In the genomic region with DNA sequence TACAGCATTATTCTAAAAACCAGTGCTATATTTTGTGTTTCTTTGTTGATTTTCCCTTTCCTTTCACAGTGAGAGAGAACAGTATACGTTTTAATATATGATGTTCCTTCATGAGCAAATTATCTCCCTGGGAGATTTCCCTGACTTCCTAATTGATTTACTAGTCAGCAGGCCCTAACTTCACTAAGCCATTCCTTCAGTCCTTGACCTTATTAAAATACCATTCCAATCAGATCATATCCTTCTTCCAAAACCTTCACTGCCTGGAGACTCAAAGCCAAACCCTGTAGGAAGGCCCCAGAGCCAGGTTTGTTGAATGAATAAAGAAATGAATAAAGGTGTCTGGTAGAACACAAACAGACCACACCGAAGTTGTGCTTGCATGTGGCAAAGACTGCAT, we compare ENCODE assay signal across 2 cellular contexts.
TF ChIP-seq lines count a peak whose summit lies in the region.

No MANE protein-coding gene starts in this region.

TF ChIP-seq in SK-N-SH treated with all-trans-retinoic acid at 6 μM for 48 hours, 23 proteins besides CTCF, POLR2A, EP300 and RAD21 (continued from another document):
- TF ChIP-seq, protein P1, sequence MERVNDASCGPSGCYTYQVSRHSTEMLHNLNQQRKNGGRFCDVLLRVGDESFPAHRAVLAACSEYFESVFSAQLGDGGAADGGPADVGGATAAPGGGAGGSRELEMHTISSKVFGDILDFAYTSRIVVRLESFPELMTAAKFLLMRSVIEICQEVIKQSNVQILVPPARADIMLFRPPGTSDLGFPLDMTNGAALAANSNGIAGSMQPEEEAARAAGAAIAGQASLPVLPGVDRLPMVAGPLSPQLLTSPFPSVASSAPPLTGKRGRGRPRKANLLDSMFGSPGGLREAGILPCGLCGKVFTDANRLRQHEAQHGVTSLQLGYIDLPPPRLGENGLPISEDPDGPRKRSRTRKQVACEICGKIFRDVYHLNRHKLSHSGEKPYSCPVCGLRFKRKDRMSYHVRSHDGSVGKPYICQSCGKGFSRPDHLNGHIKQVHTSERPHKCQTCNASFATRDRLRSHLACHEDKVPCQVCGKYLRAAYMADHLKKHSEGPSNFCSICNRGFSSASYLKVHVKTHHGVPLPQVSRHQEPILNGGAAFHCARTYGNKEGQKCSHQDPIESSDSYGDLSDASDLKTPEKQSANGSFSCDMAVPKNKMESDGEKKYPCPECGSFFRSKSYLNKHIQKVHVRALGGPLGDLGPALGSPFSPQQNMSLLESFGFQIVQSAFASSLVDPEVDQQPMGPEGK (CRISPR knock-in tag; IDR thresholded peaks at IDR 0.05; ENCODE audit: borderline replicate concordance) = no peak
- no peak for TF ChIP-seq ZFP30 (CRISPR knock-in tag; IDR thresholded peaks at IDR 0.05)
- TF ChIP-seq, protein P2, sequence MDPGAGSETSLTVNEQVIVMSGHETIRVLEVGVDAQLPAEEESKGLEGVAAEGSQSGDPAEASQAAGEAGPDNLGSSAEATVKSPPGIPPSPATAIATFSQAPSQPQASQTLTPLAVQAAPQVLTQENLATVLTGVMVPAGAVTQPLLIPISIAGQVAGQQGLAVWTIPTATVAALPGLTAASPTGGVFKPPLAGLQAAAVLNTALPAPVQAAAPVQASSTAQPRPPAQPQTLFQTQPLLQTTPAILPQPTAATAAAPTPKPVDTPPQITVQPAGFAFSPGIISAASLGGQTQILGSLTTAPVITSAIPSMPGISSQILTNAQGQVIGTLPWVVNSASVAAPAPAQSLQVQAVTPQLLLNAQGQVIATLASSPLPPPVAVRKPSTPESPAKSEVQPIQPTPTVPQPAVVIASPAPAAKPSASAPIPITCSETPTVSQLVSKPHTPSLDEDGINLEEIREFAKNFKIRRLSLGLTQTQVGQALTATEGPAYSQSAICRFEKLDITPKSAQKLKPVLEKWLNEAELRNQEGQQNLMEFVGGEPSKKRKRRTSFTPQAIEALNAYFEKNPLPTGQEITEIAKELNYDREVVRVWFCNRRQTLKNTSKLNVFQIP (CRISPR knock-in tag; IDR thresholded peaks at IDR 0.05; ENCODE audit: borderline replicate concordance, low read depth) = no peak
- TF ChIP-seq, protein P3, sequence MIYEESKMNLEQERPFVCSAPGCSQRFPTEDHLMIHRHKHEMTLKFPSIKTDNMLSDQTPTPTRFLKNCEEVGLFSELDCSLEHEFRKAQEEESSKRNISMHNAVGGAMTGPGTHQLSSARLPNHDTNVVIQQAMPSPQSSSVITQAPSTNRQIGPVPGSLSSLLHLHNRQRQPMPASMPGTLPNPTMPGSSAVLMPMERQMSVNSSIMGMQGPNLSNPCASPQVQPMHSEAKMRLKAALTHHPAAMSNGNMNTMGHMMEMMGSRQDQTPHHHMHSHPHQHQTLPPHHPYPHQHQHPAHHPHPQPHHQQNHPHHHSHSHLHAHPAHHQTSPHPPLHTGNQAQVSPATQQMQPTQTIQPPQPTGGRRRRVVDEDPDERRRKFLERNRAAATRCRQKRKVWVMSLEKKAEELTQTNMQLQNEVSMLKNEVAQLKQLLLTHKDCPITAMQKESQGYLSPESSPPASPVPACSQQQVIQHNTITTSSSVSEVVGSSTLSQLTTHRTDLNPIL (CRISPR knock-in tag; IDR thresholded peaks at IDR 0.05; ENCODE audit: low read depth) = peak; percentile 81; the same call in 1 of the 2 replicates
- TF ChIP-seq, protein P4, sequence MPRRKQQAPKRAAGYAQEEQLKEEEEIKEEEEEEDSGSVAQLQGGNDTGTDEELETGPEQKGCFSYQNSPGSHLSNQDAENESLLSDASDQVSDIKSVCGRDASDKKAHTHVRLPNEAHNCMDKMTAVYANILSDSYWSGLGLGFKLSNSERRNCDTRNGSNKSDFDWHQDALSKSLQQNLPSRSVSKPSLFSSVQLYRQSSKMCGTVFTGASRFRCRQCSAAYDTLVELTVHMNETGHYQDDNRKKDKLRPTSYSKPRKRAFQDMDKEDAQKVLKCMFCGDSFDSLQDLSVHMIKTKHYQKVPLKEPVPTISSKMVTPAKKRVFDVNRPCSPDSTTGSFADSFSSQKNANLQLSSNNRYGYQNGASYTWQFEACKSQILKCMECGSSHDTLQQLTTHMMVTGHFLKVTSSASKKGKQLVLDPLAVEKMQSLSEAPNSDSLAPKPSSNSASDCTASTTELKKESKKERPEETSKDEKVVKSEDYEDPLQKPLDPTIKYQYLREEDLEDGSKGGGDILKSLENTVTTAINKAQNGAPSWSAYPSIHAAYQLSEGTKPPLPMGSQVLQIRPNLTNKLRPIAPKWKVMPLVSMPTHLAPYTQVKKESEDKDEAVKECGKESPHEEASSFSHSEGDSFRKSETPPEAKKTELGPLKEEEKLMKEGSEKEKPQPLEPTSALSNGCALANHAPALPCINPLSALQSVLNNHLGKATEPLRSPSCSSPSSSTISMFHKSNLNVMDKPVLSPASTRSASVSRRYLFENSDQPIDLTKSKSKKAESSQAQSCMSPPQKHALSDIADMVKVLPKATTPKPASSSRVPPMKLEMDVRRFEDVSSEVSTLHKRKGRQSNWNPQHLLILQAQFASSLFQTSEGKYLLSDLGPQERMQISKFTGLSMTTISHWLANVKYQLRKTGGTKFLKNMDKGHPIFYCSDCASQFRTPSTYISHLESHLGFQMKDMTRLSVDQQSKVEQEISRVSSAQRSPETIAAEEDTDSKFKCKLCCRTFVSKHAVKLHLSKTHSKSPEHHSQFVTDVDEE (CRISPR knock-in tag; IDR thresholded peaks at IDR 0.05) = no peak
- peak; percentile 64 for TF ChIP-seq ISL1 (CRISPR knock-in tag; IDR thresholded peaks at IDR 0.05)

TF ChIP-seq in SK-N-SH, 30 proteins besides CTCF, POLR2A, EP300 and RAD21 (continued from another document):
- TF ChIP-seq, protein P5, sequence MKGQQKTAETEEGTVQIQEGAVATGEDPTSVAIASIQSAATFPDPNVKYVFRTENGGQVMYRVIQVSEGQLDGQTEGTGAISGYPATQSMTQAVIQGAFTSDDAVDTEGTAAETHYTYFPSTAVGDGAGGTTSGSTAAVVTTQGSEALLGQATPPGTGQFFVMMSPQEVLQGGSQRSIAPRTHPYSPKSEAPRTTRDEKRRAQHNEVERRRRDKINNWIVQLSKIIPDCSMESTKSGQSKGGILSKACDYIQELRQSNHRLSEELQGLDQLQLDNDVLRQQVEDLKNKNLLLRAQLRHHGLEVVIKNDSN (IDR thresholded peaks at IDR 0.05; ENCODE audit: borderline replicate concordance, low read depth) = no peak
- TF ChIP-seq FOSL2 (IDR thresholded peaks at IDR 0.05; ENCODE audit: borderline replicate concordance, low read depth) (no peak), FOXM1 (IDR thresholded peaks at IDR 0.05; ENCODE audit: low read depth) (no peak), TEAD4 (IDR thresholded peaks at IDR 0.05; ENCODE audit: borderline replicate concordance, insufficient read depth) (no peak), EZH2phosphoT487 (IDR thresholded peaks at IDR 0.05; ENCODE audit: borderline replicate concordance, low read depth) (no peak), GATA2 (CRISPR knock-in tag; IDR thresholded peaks at IDR 0.05) (no peak)
TF ChIP-seq in SK-N-SH: peak in this region for 0.
